1 cellular context compared by ENCODE assay signal in genomic region chr7:46739378-46740234, GRCh38.
TF ChIP-seq lines count a peak whose summit lies in the region.

No MANE protein-coding gene starts in this region.

TF ChIP-seq in H1, 55 proteins besides CTCF, POLR2A, EP300 and RAD21 (continued from another document):
- TF ChIP-seq ATF3 (IDR thresholded peaks at IDR 0.05; ENCODE audit: insufficient read depth, low read depth, low read length) = no peak
- TF ChIP-seq POU5F1 (IDR thresholded peaks at IDR 0.05; ENCODE audit: low read depth, low read length) = no peak
- TF ChIP-seq HDAC2 (IDR thresholded peaks at IDR 0.05; ENCODE audit: borderline replicate concordance in 1 of 2, low read depth in 2 of 2, low read length in 2 of 2) = no peak
- TF ChIP-seq GTF2F1 (IDR thresholded peaks at IDR 0.05; ENCODE audit: borderline replicate concordance, low read depth, low read length) = no peak
- TF ChIP-seq KDM4A (IDR thresholded peaks at IDR 0.05; ENCODE audit: low read depth, low read length, severe bottlenecking) = no peak
- TF ChIP-seq JUND (IDR thresholded peaks at IDR 0.05; ENCODE audit: low read length) = no peak
- TF ChIP-seq MAX (IDR thresholded peaks at IDR 0.05) = no peak
- TF ChIP-seq CEBPB (IDR thresholded peaks at IDR 0.05; ENCODE audit: low read depth, low read length) = no peak
- TF ChIP-seq, protein P1, sequence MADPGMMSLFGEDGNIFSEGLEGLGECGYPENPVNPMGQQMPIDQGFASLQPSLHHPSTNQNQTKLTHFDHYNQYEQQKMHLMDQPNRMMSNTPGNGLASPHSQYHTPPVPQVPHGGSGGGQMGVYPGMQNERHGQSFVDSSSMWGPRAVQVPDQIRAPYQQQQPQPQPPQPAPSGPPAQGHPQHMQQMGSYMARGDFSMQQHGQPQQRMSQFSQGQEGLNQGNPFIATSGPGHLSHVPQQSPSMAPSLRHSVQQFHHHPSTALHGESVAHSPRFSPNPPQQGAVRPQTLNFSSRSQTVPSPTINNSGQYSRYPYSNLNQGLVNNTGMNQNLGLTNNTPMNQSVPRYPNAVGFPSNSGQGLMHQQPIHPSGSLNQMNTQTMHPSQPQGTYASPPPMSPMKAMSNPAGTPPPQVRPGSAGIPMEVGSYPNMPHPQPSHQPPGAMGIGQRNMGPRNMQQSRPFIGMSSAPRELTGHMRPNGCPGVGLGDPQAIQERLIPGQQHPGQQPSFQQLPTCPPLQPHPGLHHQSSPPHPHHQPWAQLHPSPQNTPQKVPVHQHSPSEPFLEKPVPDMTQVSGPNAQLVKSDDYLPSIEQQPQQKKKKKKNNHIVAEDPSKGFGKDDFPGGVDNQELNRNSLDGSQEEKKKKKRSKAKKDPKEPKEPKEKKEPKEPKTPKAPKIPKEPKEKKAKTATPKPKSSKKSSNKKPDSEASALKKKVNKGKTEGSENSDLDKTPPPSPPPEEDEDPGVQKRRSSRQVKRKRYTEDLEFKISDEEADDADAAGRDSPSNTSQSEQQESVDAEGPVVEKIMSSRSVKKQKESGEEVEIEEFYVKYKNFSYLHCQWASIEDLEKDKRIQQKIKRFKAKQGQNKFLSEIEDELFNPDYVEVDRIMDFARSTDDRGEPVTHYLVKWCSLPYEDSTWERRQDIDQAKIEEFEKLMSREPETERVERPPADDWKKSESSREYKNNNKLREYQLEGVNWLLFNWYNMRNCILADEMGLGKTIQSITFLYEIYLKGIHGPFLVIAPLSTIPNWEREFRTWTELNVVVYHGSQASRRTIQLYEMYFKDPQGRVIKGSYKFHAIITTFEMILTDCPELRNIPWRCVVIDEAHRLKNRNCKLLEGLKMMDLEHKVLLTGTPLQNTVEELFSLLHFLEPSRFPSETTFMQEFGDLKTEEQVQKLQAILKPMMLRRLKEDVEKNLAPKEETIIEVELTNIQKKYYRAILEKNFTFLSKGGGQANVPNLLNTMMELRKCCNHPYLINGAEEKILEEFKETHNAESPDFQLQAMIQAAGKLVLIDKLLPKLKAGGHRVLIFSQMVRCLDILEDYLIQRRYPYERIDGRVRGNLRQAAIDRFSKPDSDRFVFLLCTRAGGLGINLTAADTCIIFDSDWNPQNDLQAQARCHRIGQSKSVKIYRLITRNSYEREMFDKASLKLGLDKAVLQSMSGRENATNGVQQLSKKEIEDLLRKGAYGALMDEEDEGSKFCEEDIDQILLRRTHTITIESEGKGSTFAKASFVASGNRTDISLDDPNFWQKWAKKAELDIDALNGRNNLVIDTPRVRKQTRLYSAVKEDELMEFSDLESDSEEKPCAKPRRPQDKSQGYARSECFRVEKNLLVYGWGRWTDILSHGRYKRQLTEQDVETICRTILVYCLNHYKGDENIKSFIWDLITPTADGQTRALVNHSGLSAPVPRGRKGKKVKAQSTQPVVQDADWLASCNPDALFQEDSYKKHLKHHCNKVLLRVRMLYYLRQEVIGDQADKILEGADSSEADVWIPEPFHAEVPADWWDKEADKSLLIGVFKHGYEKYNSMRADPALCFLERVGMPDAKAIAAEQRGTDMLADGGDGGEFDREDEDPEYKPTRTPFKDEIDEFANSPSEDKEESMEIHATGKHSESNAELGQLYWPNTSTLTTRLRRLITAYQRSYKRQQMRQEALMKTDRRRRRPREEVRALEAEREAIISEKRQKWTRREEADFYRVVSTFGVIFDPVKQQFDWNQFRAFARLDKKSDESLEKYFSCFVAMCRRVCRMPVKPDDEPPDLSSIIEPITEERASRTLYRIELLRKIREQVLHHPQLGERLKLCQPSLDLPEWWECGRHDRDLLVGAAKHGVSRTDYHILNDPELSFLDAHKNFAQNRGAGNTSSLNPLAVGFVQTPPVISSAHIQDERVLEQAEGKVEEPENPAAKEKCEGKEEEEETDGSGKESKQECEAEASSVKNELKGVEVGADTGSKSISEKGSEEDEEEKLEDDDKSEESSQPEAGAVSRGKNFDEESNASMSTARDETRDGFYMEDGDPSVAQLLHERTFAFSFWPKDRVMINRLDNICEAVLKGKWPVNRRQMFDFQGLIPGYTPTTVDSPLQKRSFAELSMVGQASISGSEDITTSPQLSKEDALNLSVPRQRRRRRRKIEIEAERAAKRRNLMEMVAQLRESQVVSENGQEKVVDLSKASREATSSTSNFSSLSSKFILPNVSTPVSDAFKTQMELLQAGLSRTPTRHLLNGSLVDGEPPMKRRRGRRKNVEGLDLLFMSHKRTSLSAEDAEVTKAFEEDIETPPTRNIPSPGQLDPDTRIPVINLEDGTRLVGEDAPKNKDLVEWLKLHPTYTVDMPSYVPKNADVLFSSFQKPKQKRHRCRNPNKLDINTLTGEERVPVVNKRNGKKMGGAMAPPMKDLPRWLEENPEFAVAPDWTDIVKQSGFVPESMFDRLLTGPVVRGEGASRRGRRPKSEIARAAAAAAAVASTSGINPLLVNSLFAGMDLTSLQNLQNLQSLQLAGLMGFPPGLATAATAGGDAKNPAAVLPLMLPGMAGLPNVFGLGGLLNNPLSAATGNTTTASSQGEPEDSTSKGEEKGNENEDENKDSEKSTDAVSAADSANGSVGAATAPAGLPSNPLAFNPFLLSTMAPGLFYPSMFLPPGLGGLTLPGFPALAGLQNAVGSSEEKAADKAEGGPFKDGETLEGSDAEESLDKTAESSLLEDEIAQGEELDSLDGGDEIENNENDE (IDR thresholded peaks at IDR 0.05; ENCODE audit: insufficient replicate concordance, low read length) = no peak
- TF ChIP-seq SAP30 (IDR thresholded peaks at IDR 0.05; ENCODE audit: insufficient read depth, insufficient replicate concordance, low read length) = no peak
- no peak for TF ChIP-seq SRF (IDR thresholded peaks at IDR 0.05; ENCODE audit: low read depth, low read length)
TF ChIP-seq in H1: peak in this region for 0.
